Comparison of ENCODE assay signal across 21 cellular contexts in genomic region chr9:134014946-134015345, GRCh38. TPM values are rescaled to one million over a fixed set of nuclear protein-coding genes. Genes with fewer than 3 reads are reported as not detected.
A peak's percentile ranks its signal among the peaks of the same experiment; 100 is the strongest.
DNase-seq lines count a peak whose midpoint lies in the region; ATAC-seq and TF ChIP-seq lines count a peak whose summit lies in the region.
"Had no signal": no experiment of that assay in that cellular context is flagged by ENCODE, and none has a peak within 500 bp of the region (broad histone marks: within the 10 kb centered on the region; RNA-seq: fewer than 3 reads in every experiment).

No MANE protein-coding gene starts in this region.

- TF ChIP-seq CTCF in epithelial cell of esophagus (IDR thresholded peaks at IDR 0.05; ENCODE audit: insufficient read depth, low read depth, low read length, missing control alignments) (no peak), left lung (IDR thresholded peaks at IDR 0.05) (no peak), type B pancreatic cell (conservative IDR thresholded peaks at IDR 0.05) (no peak)

- H3K27me3 ChIP-seq in left lung (no peaks in the 10 kb centered on the region), aorta (ENCODE audit: control insufficient read depth in 1 of 2, insufficient read depth in 2 of 2, low read length in 1 of 2) (no peaks in the 10 kb centered on the region)
- H3K27me3 ChIP-seq: MG63 had no signal

- no peaks in the 10 kb centered on the region for H3K36me3 ChIP-seq in left lung
- no peaks in the 10 kb centered on the region for H3K36me3 ChIP-seq in aorta (ENCODE audit: control insufficient read depth in 1 of 2, insufficient read depth in 2 of 2, low read length in 1 of 2)
- H3K36me3 ChIP-seq: MG63, SJSA1 had no signal

- H3K9me3 ChIP-seq in left lung = peaks cover 0 to 9% of the 10 kb centered on the region in 2 donors
- no peaks in the 10 kb centered on the region for H3K9me3 ChIP-seq in aorta (ENCODE audit: control insufficient read depth, low read length)

- no peaks in the 10 kb centered on the region for H3K9me3 Mint-ChIP-seq in type B pancreatic cell

- DNase-seq in DMS79 (lab: John Stamatoyannopoulos, UW) = peak; percentile 16
- DNase-seq in epithelial cell of esophagus (ENCODE audit: low read depth) = peak; percentile 63
- DNase-seq in left lung = no peak
- no peak for DNase-seq in type B pancreatic cell (ENCODE audit: extremely low spot score, unreplicated experiment)
- DNase-seq in GM19238 (ENCODE audit: insufficient read length, low spot score) = no peak
- no peak for DNase-seq in aorta
- DNase-seq: 8988T; CD4-positive, CD25-positive, alpha-beta regulatory T cell; DMS153; GM23248; H9; KG1; MG63; NCI-H1105 treated with DMSO at 0.1 percent for 48 hours; NCI-H2029; NCI-H446; NCI-H524 treated with DMSO at 0.1 percent for 48 hours; NCI-H774 had no signal

- peak overlapping the region; percentile 57 for H3K27ac Mint-ChIP-seq in type B pancreatic cell
- H3K27ac Mint-ChIP-seq: CD4-positive, CD25-positive, alpha-beta regulatory T cell; H9 had no signal

- intact Hi-C loops in left lung (cut with DNase I) (no loop called here), aorta (cut with DNase I) (loop anchor here in 1 of 2 donors (10.0 kb wide), 1 partner anchor 670 kb away; the partner anchor contains the start of genes MED22 and RPL7A)

- no peak overlapping the region for H3K4me3 ChIP-seq in epithelial cell of esophagus (ENCODE audit: low read length)
- H3K4me3 ChIP-seq in left lung = no peak overlapping the region
- H3K4me3 ChIP-seq in aorta (ENCODE audit: low read length in 2 of 2) = no peak overlapping the region
- H3K4me3 ChIP-seq: GM23248, MG63, SJSA1 had no signal

- WGBS in aorta, 2 donors = 86 to 93% methylated on average over 2 of the region's 2 CpGs

- peak; percentile 47 for ATAC-seq in left lung
- ATAC-seq in HG03460 (IDR thresholded peaks at IDR 0.05; ENCODE audit: unreplicated experiment) = no peak
- ATAC-seq in aorta (ENCODE audit: low FRiP score) = no peak
- ATAC-seq: Right ventricle myocardium inferior had no signal

- no peaks in the 10 kb centered on the region for H3K4me1 Mint-ChIP-seq in type B pancreatic cell (ENCODE audit: unreplicated experiment)
- H3K4me1 Mint-ChIP-seq: CD4-positive, CD25-positive, alpha-beta regulatory T cell; H9 had no signal

- H3K27ac ChIP-seq in left lung (no peak overlapping the region), aorta (ENCODE audit: low read depth in 1 of 2, low read length in 2 of 2) (no peak overlapping the region)
- H3K27ac ChIP-seq: GM23248, SJSA1 had no signal

- H3K4me1 ChIP-seq in left lung (no peaks in the 10 kb centered on the region), aorta (ENCODE audit: control insufficient read depth in 1 of 2, insufficient read depth in 2 of 2, low read length in 2 of 2) (no peaks in the 10 kb centered on the region)
- H3K4me1 ChIP-seq: SJSA1 had no signal

- no peaks in the 10 kb centered on the region for H3K27me3 Mint-ChIP-seq in type B pancreatic cell
- H3K27me3 Mint-ChIP-seq: CD4-positive, CD25-positive, alpha-beta regulatory T cell had no signal

- no peak overlapping the region for H3K4me3 Mint-ChIP-seq in type B pancreatic cell
- H3K4me3 Mint-ChIP-seq: CD4-positive, CD25-positive, alpha-beta regulatory T cell; H9 had no signal

- H3K36me3 Mint-ChIP-seq in type B pancreatic cell = no peaks in the 10 kb centered on the region
- H3K36me3 Mint-ChIP-seq: CD4-positive, CD25-positive, alpha-beta regulatory T cell had no signal

RNA-seq across cellular contexts. Expression of gene BRD3OS, which starts 10.3 kb away (rescaled TPM):
- total RNA-seq in left lung (10 to 100 TPM; 15.8 to 17.6 TPM), type B pancreatic cell (ENCODE audit: low replicate concordance) (17.0 and 24.0 TPM in 2 replicates), aorta (10 to 100 TPM in 1 of 2 donors, 1 to 10 TPM in 1; 8.3 to 17.3 TPM)
- polyA plus RNA-seq in aorta = 10 to 100 TPM in 1 of 2 donors, 1 to 10 TPM in 1; 5.8 to 13.8 TPM

RNA-seq across cellular contexts. Expression of gene VAV2, which starts 22.8 kb away (rescaled TPM):
- total RNA-seq in left lung (10 to 100 TPM; 25.3 to 26.2 TPM), type B pancreatic cell (ENCODE audit: low replicate concordance) (39.4 and 54.3 TPM in 2 replicates), aorta (10 to 100 TPM; 12.0 to 25.4 TPM)
- 10 to 100 TPM in 1 of 2 donors, 1 to 10 TPM in 1; 9.0 to 11.6 TPM for polyA plus RNA-seq in aorta

RNA-seq across cellular contexts. Expression of gene BRD3, which starts 52.9 kb away (rescaled TPM):
- total RNA-seq in left lung (10 to 100 TPM; 27.0 to 37.3 TPM), type B pancreatic cell (ENCODE audit: low replicate concordance) (59.8 and 72.4 TPM in 2 replicates), aorta (10 to 100 TPM; 24.4 to 38.0 TPM)
- polyA plus RNA-seq in aorta = 10 to 100 TPM in 1 of 2 donors, 1 to 10 TPM in 1; 6.6 to 14.5 TPM

Comparison
In these comparisons a context has a peak if more than half of its experiments do, and no peak if none do; other contexts are left out.
1. DNase-seq: peak in DMS79 (single experiment) and epithelial cell of esophagus (single experiment); none in left lung (0 of 2), type B pancreatic cell (single experiment), GM19238 (single experiment) and aorta (0 of 2).